8 cellular contexts compared by ENCODE assay signal in the genomic region with DNA sequence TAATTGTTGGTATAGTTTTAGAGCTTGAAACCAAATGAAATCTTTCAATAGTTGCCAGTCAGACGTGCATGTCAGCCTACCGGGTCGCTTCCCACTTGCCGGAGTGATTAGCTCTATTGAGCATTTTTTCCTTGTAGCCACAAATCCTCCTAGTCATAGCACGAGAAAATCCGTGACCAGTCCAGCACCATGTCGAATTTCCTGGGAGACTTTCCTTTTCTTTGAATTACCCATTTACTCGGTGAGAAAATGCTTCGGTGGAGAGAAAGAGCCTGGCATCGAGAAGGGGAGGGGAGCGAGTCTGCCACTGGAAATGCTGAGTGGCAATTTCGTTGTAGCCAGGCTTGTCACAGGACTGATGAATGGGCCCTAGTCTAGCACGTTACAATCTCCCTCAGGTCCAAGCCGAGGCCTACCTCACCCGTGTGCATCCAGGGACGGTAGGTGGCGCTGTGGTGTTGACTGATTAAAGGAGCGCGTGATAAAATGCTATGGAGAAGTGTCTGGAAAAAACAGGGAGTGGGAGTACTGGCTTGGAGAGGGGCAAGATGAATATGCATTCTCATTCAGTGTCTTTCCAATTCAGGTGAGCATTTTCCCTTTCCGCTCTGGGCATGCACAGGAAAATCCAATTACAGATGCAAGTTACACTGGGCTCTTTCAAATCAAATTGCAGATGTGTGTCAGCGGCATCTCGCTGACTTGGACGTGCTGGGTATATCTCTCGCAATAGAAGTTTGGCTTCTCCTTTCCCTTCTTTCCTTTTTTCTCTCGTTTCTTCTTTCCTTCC.
DNase-seq lines count a peak whose midpoint lies in the region; ATAC-seq and TF ChIP-seq lines count a peak whose summit lies in the region.

No MANE protein-coding gene starts in this region.

- POLR2A ChIA-PET in activated CD4-positive, alpha-beta T cell treated with anti-CD3 and anti-CD28 coated beads, Interleukin-2, amount 10 ng/mL, durations not matched to agents 7 days and 5 days (lab: Charles Lee) = no interaction called here

- peaks cover 4% of the 10 kb centered on the region for H3K27me3 Mint-ChIP-seq in activated CD4-positive, alpha-beta T cell treated with anti-CD3 and anti-CD28 coated beads, Interleukin-2, amount 10 ng/mL, durations not matched to agents 7 days and 5 days

- CTCF ChIA-PET in activated CD4-positive, alpha-beta T cell treated with anti-CD3 and anti-CD28 coated beads, Interleukin-2, amount 10 ng/mL, durations not matched to agents 7 days and 5 days (lab: Charles Lee) = interaction anchor here (0.7 kb wide), 1 partner anchor 25 kb away, joined by 3 read pairs; no protein-coding TSS in a partner anchor

- H3K9me3 Mint-ChIP-seq in activated CD4-positive, alpha-beta T cell treated with anti-CD3 and anti-CD28 coated beads, Interleukin-2, amount 10 ng/mL, durations not matched to agents 7 days and 5 days = no peaks in the 10 kb centered on the region

- DNase-seq in 8988T = peak; percentile 31
- peak; percentile 80 to 90 for DNase-seq in NCI-H524 (lab: John Stamatoyannopoulos, UW)
- peak; percentile 69 for DNase-seq in activated CD4-positive, alpha-beta T cell treated with anti-CD3 and anti-CD28 coated beads, Interleukin-2, amount 10 ng/mL, durations not matched to agents 7 days and 5 days
- peak; percentile 88 for DNase-seq in ecto neural progenitor cell (ENCODE audit: low spot score)
- DNase-seq in medulla oblongata (ENCODE audit: extremely low spot score) = peak; percentile 92
- DNase-seq in stimulated activated CD8-positive, alpha-beta memory T cell treated with anti-CD3 and anti-CD28 coated beads, Interleukin-15, amount 100 ng/mL, for 48 hours (ENCODE audit: low read depth in 2 of 2) = peak; percentile 37 to 47

- no peak for TF ChIP-seq POLR2A in GM18505 (IDR thresholded peaks at IDR 0.05; ENCODE audit: borderline replicate concordance, extremely low read depth, insufficient read depth, insufficient read length)

- no peaks in the 10 kb centered on the region for H3K36me3 Mint-ChIP-seq in activated CD4-positive, alpha-beta T cell treated with anti-CD3 and anti-CD28 coated beads, Interleukin-2, amount 10 ng/mL, durations not matched to agents 7 days and 5 days (ENCODE audit: low read depth)

- H3K4me1 Mint-ChIP-seq in activated CD4-positive, alpha-beta T cell treated with anti-CD3 and anti-CD28 coated beads, Interleukin-2, amount 10 ng/mL, durations not matched to agents 7 days and 5 days = peaks cover 5% of the 10 kb centered on the region

- no peak overlapping the region for H3K4me3 Mint-ChIP-seq in activated CD4-positive, alpha-beta T cell treated with anti-CD3 and anti-CD28 coated beads, Interleukin-2, amount 10 ng/mL, durations not matched to agents 7 days and 5 days

- ATAC-seq in GM18505 (IDR thresholded peaks at IDR 0.05; ENCODE audit: unreplicated experiment) (peak; percentile 59), HG03064 (IDR thresholded peaks at IDR 0.05; ENCODE audit: low read depth, unreplicated experiment) (peak; percentile 51)

- H3K27ac Mint-ChIP-seq in activated CD4-positive, alpha-beta T cell treated with anti-CD3 and anti-CD28 coated beads, Interleukin-2, amount 10 ng/mL, durations not matched to agents 7 days and 5 days = no peak overlapping the region

Comparison
In these comparisons a context has a peak if more than half of its experiments do, and no peak if none do; other contexts are left out.
1. Peak in every context shown above with its lines: DNase-seq and ATAC-seq.
2. DNase-seq: peak in every context shown above with its lines; median percentile 92 in medulla oblongata; 88 in ecto neural progenitor cell; 85 in NCI-H524; 69 in activated CD4-positive, alpha-beta T cell treated with anti-CD3 and anti-CD28 coated beads, Interleukin-2, amount 10 ng/mL, durations not matched to agents 7 days and 5 days; 42 in stimulated activated CD8-positive, alpha-beta memory T cell treated with anti-CD3 and anti-CD28 coated beads, Interleukin-15, amount 100 ng/mL, for 48 hours; 31 in 8988T.